ENCODE assay signal across 8 cellular contexts in the genomic region with DNA sequence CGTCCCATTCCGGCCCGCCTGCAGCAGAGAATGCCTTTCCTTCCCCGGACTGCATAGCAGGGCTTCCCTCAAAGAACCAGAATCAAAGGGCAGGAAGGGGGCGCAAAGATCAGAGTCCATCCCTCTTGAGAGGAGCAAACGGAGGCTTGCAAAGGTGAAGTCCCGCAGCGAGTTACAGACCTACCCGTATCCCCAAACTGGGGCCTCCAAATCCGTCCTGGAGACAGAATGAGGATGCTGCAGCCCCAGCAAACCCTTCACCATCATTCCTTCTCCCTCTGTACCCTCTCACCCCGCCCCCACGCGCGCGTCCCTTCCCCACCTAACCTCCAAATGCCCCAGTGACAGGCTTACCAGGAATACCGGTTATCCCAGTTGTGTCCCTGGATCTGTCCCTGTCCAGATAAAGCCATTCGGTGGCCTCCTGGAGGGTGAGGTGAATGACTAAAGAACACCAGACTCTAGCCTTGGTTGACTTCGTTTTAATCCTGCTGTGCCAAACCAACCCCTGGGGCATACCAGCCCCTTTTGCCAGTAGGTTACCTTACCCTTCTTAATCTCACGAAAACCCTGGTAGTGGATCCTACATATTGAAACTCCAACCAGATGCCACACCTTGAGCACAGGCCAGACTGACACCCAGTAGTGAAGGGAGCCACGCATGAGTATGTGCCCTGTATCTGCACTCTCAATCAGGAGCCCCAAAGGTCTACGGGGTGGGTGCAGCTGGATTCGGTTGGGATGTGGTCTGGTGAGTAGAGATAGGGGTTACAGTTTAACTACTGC. TPM values are rescaled to one million over a fixed set of nuclear protein-coding genes. Genes with fewer than 3 reads are reported as not detected.
DNase-seq lines count a peak whose midpoint lies in the region; ATAC-seq, FAIRE-seq and TF ChIP-seq lines count a peak whose summit lies in the region.

No MANE protein-coding gene starts in this region.

- H3K9me3 ChIP-seq in K562 (replicated peaks; ENCODE audit: control insufficient read depth, insufficient read depth, low read depth, low read length) (no peaks in the 10 kb centered on the region), kidney (ENCODE audit: control insufficient read depth in 1 of 2, low read length in 2 of 2) (no peaks in the 10 kb centered on the region)

- peak; percentile 95 for TF ChIP-seq EP300 in K562 (IDR thresholded peaks at IDR 0.05; ENCODE audit: low read length)

- intact Hi-C loops in K562 (cut with micrococcal nuclease) (loop anchor here (2.0 to 5.0 kb wide), 3 partner anchors 31 to 115 kb away; no protein-coding TSS in a partner anchor), kidney (cut with DNase I) (no loop called here)

- peak overlapping the region; percentile 91 for H3K4me2 ChIP-seq in K562 (ENCODE audit: insufficient read depth, low read length)

- DNase-seq in GM12892 (ENCODE audit: insufficient read length) (peak; percentile 5), LNCaP clone FGC (ENCODE audit: low read depth) (no peak), K562 (ENCODE audit: extremely low read depth in 1 of 4, low spot score in 3 of 4) (peak; percentile 78 to 90 (median 84)), kidney (peak; percentile 69), RPMI8226 (no peak), G401 (ENCODE audit: low spot score) (no peak)
- DNase-seq in stimulated activated naive CD8-positive, alpha-beta T cell treated with anti-CD3 and anti-CD28 coated beads, Interleukin-15, amount 100 ng/mL, for 72 hours, result peak in 1 of 2 donors; percentile 21

- peak overlapping the region; percentile 95 for H3K27ac ChIP-seq in K562 (ENCODE audit: extremely low read depth, low read depth, low read length)
- peak overlapping the region in 1 of 2 donors; percentile 88 for H3K27ac ChIP-seq in kidney (ENCODE audit: low read depth in 2 of 2, low read length in 2 of 2)

- TF ChIP-seq CTCF in LNCaP clone FGC (IDR thresholded peaks at IDR 0.05; ENCODE audit: control insufficient read depth, extremely low read depth, insufficient read depth) (no peak), K562 (IDR thresholded peaks at IDR 0.05 in 2 of 3, conservative IDR thresholded peaks at IDR 0.05 in 1 of 3; ENCODE audit: insufficient read depth in 2 of 3, low read depth in 1 of 3, low read length in 3 of 3) (no peak), kidney (IDR thresholded peaks at IDR 0.05; ENCODE audit: borderline replicate concordance, extremely low read depth, insufficient read depth) (no peak)

- peak overlapping the region; percentile 85 to 88 for H3K4me3 Mint-ChIP-seq in stimulated activated naive CD8-positive, alpha-beta T cell treated with anti-CD3 and anti-CD28 coated beads, Interleukin-15, amount 100 ng/mL, for 72 hours

- H3K9ac ChIP-seq in K562 (ENCODE audit: insufficient read depth in 1 of 2, low read depth in 2 of 2, low read length in 2 of 2) (peak overlapping the region; percentile 86 to 92), kidney (ENCODE audit: low read length in 2 of 2) (peak overlapping the region; percentile 43 to 65)

- FAIRE-seq in GM12892 (lab: Jason Lieb, UNC), result no peak
- peak; percentile 88 for FAIRE-seq in K562 (lab: Jason Lieb, UNC)
- no peak for FAIRE-seq in kidney (lab: Jason Lieb, UNC)

- H3K9me3 Mint-ChIP-seq in stimulated activated naive CD8-positive, alpha-beta T cell treated with anti-CD3 and anti-CD28 coated beads, Interleukin-15, amount 100 ng/mL, for 72 hours, result no peaks in the 10 kb centered on the region

- no peak for TF ChIP-seq POLR2A in GM12892 (IDR thresholded peaks at IDR 0.05; ENCODE audit: low read depth, low read length)
- peak; percentile 84 for TF ChIP-seq POLR2A in K562 (conservative IDR thresholded peaks at IDR 0.05)

- POLR2A ChIA-PET in K562 (lab: Yijun Ruan, JAX), result interaction anchor here (0.5 to 1.8 kb wide), 8 partner anchors 11 to 1231 kb away, joined by 3 to 9 read pairs (median 4); no protein-coding TSS in a partner anchor

- H3K27me3 ChIP-seq in K562 (ENCODE audit: control insufficient read depth in 2 of 2, insufficient read depth in 2 of 2, low read length in 2 of 2), result no peaks in the 10 kb centered on the region

- peaks cover 27% of the 10 kb centered on the region for H3K27me3 Mint-ChIP-seq in stimulated activated naive CD8-positive, alpha-beta T cell treated with anti-CD3 and anti-CD28 coated beads, Interleukin-15, amount 100 ng/mL, for 72 hours

- H3K4me1 ChIP-seq in K562 (replicated peaks in 1 of 2; ENCODE audit: control insufficient read depth in 2 of 2, insufficient read depth in 2 of 2, low read length in 2 of 2), result peaks cover 0 to 23% of the 10 kb centered on the region in 2 experiments; a peak in 3 of 5 replicates
- peaks cover 21% of the 10 kb centered on the region in 2 donors for H3K4me1 ChIP-seq in kidney (ENCODE audit: control insufficient read depth in 1 of 2, insufficient read depth in 1 of 2, low read depth in 1 of 2, low read length in 2 of 2)

- no peak overlapping the region for H3K27ac Mint-ChIP-seq in stimulated activated naive CD8-positive, alpha-beta T cell treated with anti-CD3 and anti-CD28 coated beads, Interleukin-15, amount 100 ng/mL, for 72 hours

- in situ Hi-C loops in K562 (cut with MboI), result loop anchor here (5.0 kb wide), 1 partner anchor 51 kb away; no protein-coding TSS in a partner anchor
- in situ Hi-C loops in G401 (cut with HindIII; ENCODE audit: low sequenced_read_pairs), result no loop called here

- peaks cover 69% of the 10 kb centered on the region for H3K79me2 ChIP-seq in K562 (ENCODE audit: control insufficient read depth, insufficient read depth, low read length)

- H3K4me3 ChIP-seq in LNCaP clone FGC (ENCODE audit: low read depth, low read length) (peak overlapping the region; percentile 45; the same call in 1 of the 2 replicates), K562 (peak overlapping the region; percentile 53), kidney (ENCODE audit: low read length in 2 of 2) (peak overlapping the region; percentile 69 to 79)

- no TSS peak for BruUV-seq in K562 (replicated peaks; lab: Mats Ljungman, UMichigan)

- peaks cover 30% of the 10 kb centered on the region for H3K4me1 Mint-ChIP-seq in stimulated activated naive CD8-positive, alpha-beta T cell treated with anti-CD3 and anti-CD28 coated beads, Interleukin-15, amount 100 ng/mL, for 72 hours

- TF ChIP-seq RAD21 in K562 (CRISPR knock-in tag; conservative IDR thresholded peaks at IDR 0.05 in 1 of 2, IDR thresholded peaks at IDR 0.05 in 1 of 2), result no peak; a peak in 1 of 4 replicates

- H3K9me1 ChIP-seq in K562 (ENCODE audit: control insufficient read depth, insufficient read depth, low read length), result no peaks in the 10 kb centered on the region

- no peaks in the 10 kb centered on the region for H4K20me1 ChIP-seq in K562 (replicated peaks; ENCODE audit: control insufficient read depth, insufficient read depth, low read length)

- CTCF ChIA-PET in K562 (lab: Yijun Ruan, JAX; ENCODE audit: low intra/inter-chr PET ratio), result no interaction called here

- peaks cover 36% of the 10 kb centered on the region for H3K36me3 ChIP-seq in K562 (ENCODE audit: control insufficient read depth, insufficient read depth, low read length)
- peaks cover 0 to 3% of the 10 kb centered on the region in 2 donors for H3K36me3 ChIP-seq in kidney (ENCODE audit: control insufficient read depth in 1 of 2, insufficient read depth in 2 of 2, low read length in 2 of 2)

- 1% methylated on average over 18 of the region's 22 CpGs for WGBS in K562 (ENCODE audit: insufficient coverage, low coverage, missing lambda C conversion rate)

- H2AFZ ChIP-seq in K562 (ENCODE audit: low read depth, low read length), result peak overlapping the region; percentile 91; the same call in 1 of the 2 replicates

- ATAC-seq in K562 (peak; percentile 80), GM19035 (IDR thresholded peaks at IDR 0.05; ENCODE audit: unreplicated experiment) (no peak)
- peak; percentile 19 for ATAC-seq in stimulated activated naive CD8-positive, alpha-beta T cell treated with anti-CD3 and anti-CD28 coated beads, Interleukin-15, amount 100 ng/mL, for 72 hours

TF ChIP-seq in K562, 482 proteins besides CTCF, POLR2A, EP300 and RAD21 (continues in another document):
- TF ChIP-seq KLF13 (tag; IDR thresholded peaks at IDR 0.05; ENCODE audit: borderline replicate concordance, low read depth), result no peak
- peak; percentile 75 for TF ChIP-seq SOX6 (IDR thresholded peaks at IDR 0.05)
- peak; percentile 80 for TF ChIP-seq CCNT2 (IDR thresholded peaks at IDR 0.05; ENCODE audit: borderline replicate concordance, extremely low read depth, insufficient read length, low read depth, low read length)
- peak in 1 of 2 experiments; percentile 73; a peak in 2 of 4 replicates for TF ChIP-seq RCOR1 (IDR thresholded peaks at IDR 0.05; ENCODE audit: borderline replicate concordance in 1 of 2, low read depth in 2 of 2, low read length in 2 of 2)
- 0 out of 2 replicates have a peak, but pooled peaks have one; percentile 41 for TF ChIP-seq ETV5 (CRISPR knock-in tag; IDR thresholded peaks at IDR 0.05; ENCODE audit: low read depth)
- TF ChIP-seq ZNF785 (CRISPR knock-in tag; IDR thresholded peaks at IDR 0.05), result no peak
- TF ChIP-seq TAF9B (IDR thresholded peaks at IDR 0.05; ENCODE audit: partially characterized antibody), result peak; percentile 73
- TF ChIP-seq NFIC (IDR thresholded peaks at IDR 0.05), result peak; percentile 65
- TF ChIP-seq ARNT (IDR thresholded peaks at IDR 0.05), result peak in 1 of 2 experiments; percentile 59; a peak in 1 of 4 replicates

RNA-seq across cellular contexts. Expression of gene SLC40A1, which starts 1.0 kb away (rescaled TPM):
- not detected for polyA plus RNA-seq in GM12892 (2012; ENCODE audit: missing spikeins)
- total RNA-seq in K562 (2011; cell fraction: chromatin; rRNA removed; ENCODE audit: low replicate concordance), result 68.8 and 93.7 TPM in 2 replicates
- total RNA-seq in K562 (2011; cell fraction: nucleolus; rRNA removed), result 41.2 and 67.8 TPM in 2 replicates
- total RNA-seq in K562 (2011; cell fraction: nucleoplasm; rRNA removed), result 71.1 and 83.7 TPM in 2 replicates
- 61.3 and 64.9 TPM in 2 replicates for total RNA-seq in K562 (2014; rRNA removed)
- total RNA-seq in K562 (2014; rRNA removed; fragmentation: Illumina TruSeq; extraction: Trizol), result 71.2 and 79.7 TPM in 2 replicates
- 87.6 and 95.9 TPM in 2 replicates for total RNA-seq in K562 (2015; rRNA removed; fragmentation: Illumina TruSeq; extraction: Trizol)
- 44.1 and 47.8 TPM in 2 replicates for total RNA-seq in K562 (2021)
- 29.8 and 53.5 TPM in 2 replicates for polyA plus RNA-seq in K562 (2011; rRNA removed)
- 30.2 and 32.8 TPM in 2 replicates for polyA plus RNA-seq in K562 (2011; cell fraction: cytosol; rRNA removed)
- 56.2 and 99.4 TPM in 2 replicates for polyA plus RNA-seq in K562 (2011; cell fraction: nucleus; rRNA removed)
- 26.8 and 44.9 TPM in 2 replicates for polyA plus RNA-seq in K562 (2012)
- polyA plus RNA-seq in K562 (2014; fragmentation: Illumina TruSeq; extraction: Trizol), result 60.6 and 65.1 TPM in 2 replicates
- polyA plus RNA-seq in K562 (2014; fragmentation: Nextera tagmentation; extraction: Ambion mirVana), result 10 to 100 TPM; 53.3 to 54.9 TPM
- 41.0 and 42.2 TPM in 2 replicates for polyA plus RNA-seq in K562 (2014; rRNA removed)
- 62.5 and 95.5 TPM in 2 replicates for polyA minus RNA-seq in K562 (2011; rRNA and poly(A)+ RNA removed)
- polyA minus RNA-seq in K562 (2011; cell fraction: cytosol; rRNA and poly(A)+ RNA removed), result 15.3 and 44.3 TPM in 2 replicates
- 67.9 and 73.3 TPM in 2 replicates for polyA minus RNA-seq in K562 (2011; cell fraction: nucleus; rRNA and poly(A)+ RNA removed)
- 78.4 TPM for total RNA-seq in kidney
- 45.8 TPM for polyA plus RNA-seq in kidney (ENCODE audit: insufficient read depth, low read depth, low replicate concordance)
- 0.92 and 5.4 TPM in 2 replicates for total RNA-seq in G401 (2014; rRNA removed; shearing (Covaris generic))

Comparison
In these comparisons a context has a peak if more than half of its experiments do, and no peak if none do; other contexts are left out.
1. DNase-seq: peak in GM12892 (single experiment), K562 (4 of 4) and kidney (single experiment); none in LNCaP clone FGC (single experiment), RPMI8226 (single experiment) and G401 (single experiment).
2. Peak in every context shown above with its lines, with median percentiles within 50 percentile points of each other: H3K4me3 ChIP-seq.